1 cellular context compared by ENCODE assay signal in the genomic region with DNA sequence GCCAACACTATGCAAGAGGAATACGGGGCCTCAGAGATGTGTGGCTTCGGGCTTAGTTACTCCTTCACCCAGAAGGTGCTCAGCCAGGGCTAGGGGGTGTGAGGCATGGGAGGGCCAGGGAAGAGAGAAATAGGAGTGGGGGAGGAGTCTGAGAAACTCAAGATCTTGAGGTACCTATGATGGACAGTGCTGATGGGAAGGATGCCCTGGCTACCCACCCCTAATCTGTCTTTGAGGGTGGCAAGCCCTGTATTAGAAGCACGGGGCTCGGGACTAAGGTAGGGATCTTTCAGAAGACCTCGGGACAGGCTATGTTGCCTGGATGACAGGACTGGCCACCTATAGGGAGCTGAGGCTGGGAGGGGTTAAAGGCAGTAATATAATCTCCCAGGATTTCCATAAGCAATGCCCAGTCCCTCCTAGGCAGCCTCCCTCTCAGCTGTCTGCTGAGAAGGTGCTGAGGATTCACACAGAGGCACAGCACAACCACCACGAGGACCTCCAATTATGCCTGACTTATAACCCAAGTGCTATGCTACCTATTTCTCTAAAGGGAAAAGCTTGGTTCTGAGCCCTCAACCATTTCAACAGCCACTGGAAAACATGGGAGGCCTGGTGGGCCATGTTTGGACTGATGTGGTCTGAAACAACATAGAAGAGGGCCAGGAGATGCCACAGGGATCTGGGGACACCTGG.
A peak's percentile ranks its signal among the peaks of the same experiment; 100 is the strongest.
TF ChIP-seq lines count a peak whose summit lies in the region.

No MANE protein-coding gene starts in this region.

TF ChIP-seq in K562, 482 proteins besides CTCF, POLR2A, EP300 and RAD21:
- TF ChIP-seq KAT7 (CRISPR knock-in tag; IDR thresholded peaks at IDR 0.05; ENCODE audit: borderline replicate concordance) (no peak), CBX1 (IDR thresholded peaks at IDR 0.05; ENCODE audit: low read depth) (0 out of 2 replicates have a peak, but pooled peaks have one; percentile 19), POLR2G (IDR thresholded peaks at IDR 0.05; ENCODE audit: low read depth, low read length) (no peak; the same call in 1 of the 2 replicates), GTF2A2 (tag; IDR thresholded peaks at IDR 0.05) (no peak), POU5F1 (IDR thresholded peaks at IDR 0.05; ENCODE audit: borderline replicate concordance, low read depth, low read length, partially characterized antibody) (no peak), PTRF (tag; IDR thresholded peaks at IDR 0.05) (no peak), CREBBP (IDR thresholded peaks at IDR 0.05; ENCODE audit: low read depth, low read length) (no peak), MYC (IDR thresholded peaks at IDR 0.05; ENCODE audit: low read depth, low read length) (no peak), MYC (CRISPR knock-in tag; IDR thresholded peaks at IDR 0.05; ENCODE audit: borderline replicate concordance, low read depth) (0 out of 2 replicates have a peak, but pooled peaks have one; percentile 17), CLOCK (CRISPR knock-in tag; IDR thresholded peaks at IDR 0.05; ENCODE audit: borderline replicate concordance) (no peak), POLR2B (IDR thresholded peaks at IDR 0.05; ENCODE audit: low read depth, partially characterized antibody) (peak; percentile 52), SLC30A9 (CRISPR knock-in tag; IDR thresholded peaks at IDR 0.05) (no peak), IRF2 (CRISPR knock-in tag; IDR thresholded peaks at IDR 0.05) (no peak), PML (IDR thresholded peaks at IDR 0.05; ENCODE audit: low read length) (peak; percentile 16; the same call in 1 of the 2 replicates), KDM5B (IDR thresholded peaks at IDR 0.05; ENCODE audit: insufficient replicate concordance, low read depth, low read length) (no peak), RBM39 (optimal IDR thresholded peaks at IDR 0.05; ENCODE audit: low read depth, low read length) (no peak), RBM25 (IDR thresholded peaks at IDR 0.05; ENCODE audit: low read depth, low read length, severe bottlenecking) (no peak), SIRT6 (IDR thresholded peaks at IDR 0.05; ENCODE audit: low read depth, low read length) (no peak), PYGO2 (tag; IDR thresholded peaks at IDR 0.05) (no peak), ZNF609 (CRISPR knock-in tag; IDR thresholded peaks at IDR 0.05; ENCODE audit: borderline replicate concordance) (no peak), IFI16 (CRISPR knock-in tag; IDR thresholded peaks at IDR 0.05) (no peak), SAFB (IDR thresholded peaks at IDR 0.05; ENCODE audit: borderline replicate concordance, low read depth, low read length) (no peak), SNAPC5 (CRISPR knock-in tag; IDR thresholded peaks at IDR 0.05) (no peak), POLR2AphosphoS2 (IDR thresholded peaks at IDR 0.05; ENCODE audit: low read length) (peak; percentile 94), HMGN3 (IDR thresholded peaks at IDR 0.05; ENCODE audit: borderline replicate concordance, extremely low read depth, insufficient read length, low read depth, low read length) (peak; percentile 44), ZNF347 (CRISPR knock-in tag; IDR thresholded peaks at IDR 0.05; ENCODE audit: low read depth) (no peak), HIVEP1 (CRISPR knock-in tag; IDR thresholded peaks at IDR 0.05) (no peak)
- TF ChIP-seq, protein P1, sequence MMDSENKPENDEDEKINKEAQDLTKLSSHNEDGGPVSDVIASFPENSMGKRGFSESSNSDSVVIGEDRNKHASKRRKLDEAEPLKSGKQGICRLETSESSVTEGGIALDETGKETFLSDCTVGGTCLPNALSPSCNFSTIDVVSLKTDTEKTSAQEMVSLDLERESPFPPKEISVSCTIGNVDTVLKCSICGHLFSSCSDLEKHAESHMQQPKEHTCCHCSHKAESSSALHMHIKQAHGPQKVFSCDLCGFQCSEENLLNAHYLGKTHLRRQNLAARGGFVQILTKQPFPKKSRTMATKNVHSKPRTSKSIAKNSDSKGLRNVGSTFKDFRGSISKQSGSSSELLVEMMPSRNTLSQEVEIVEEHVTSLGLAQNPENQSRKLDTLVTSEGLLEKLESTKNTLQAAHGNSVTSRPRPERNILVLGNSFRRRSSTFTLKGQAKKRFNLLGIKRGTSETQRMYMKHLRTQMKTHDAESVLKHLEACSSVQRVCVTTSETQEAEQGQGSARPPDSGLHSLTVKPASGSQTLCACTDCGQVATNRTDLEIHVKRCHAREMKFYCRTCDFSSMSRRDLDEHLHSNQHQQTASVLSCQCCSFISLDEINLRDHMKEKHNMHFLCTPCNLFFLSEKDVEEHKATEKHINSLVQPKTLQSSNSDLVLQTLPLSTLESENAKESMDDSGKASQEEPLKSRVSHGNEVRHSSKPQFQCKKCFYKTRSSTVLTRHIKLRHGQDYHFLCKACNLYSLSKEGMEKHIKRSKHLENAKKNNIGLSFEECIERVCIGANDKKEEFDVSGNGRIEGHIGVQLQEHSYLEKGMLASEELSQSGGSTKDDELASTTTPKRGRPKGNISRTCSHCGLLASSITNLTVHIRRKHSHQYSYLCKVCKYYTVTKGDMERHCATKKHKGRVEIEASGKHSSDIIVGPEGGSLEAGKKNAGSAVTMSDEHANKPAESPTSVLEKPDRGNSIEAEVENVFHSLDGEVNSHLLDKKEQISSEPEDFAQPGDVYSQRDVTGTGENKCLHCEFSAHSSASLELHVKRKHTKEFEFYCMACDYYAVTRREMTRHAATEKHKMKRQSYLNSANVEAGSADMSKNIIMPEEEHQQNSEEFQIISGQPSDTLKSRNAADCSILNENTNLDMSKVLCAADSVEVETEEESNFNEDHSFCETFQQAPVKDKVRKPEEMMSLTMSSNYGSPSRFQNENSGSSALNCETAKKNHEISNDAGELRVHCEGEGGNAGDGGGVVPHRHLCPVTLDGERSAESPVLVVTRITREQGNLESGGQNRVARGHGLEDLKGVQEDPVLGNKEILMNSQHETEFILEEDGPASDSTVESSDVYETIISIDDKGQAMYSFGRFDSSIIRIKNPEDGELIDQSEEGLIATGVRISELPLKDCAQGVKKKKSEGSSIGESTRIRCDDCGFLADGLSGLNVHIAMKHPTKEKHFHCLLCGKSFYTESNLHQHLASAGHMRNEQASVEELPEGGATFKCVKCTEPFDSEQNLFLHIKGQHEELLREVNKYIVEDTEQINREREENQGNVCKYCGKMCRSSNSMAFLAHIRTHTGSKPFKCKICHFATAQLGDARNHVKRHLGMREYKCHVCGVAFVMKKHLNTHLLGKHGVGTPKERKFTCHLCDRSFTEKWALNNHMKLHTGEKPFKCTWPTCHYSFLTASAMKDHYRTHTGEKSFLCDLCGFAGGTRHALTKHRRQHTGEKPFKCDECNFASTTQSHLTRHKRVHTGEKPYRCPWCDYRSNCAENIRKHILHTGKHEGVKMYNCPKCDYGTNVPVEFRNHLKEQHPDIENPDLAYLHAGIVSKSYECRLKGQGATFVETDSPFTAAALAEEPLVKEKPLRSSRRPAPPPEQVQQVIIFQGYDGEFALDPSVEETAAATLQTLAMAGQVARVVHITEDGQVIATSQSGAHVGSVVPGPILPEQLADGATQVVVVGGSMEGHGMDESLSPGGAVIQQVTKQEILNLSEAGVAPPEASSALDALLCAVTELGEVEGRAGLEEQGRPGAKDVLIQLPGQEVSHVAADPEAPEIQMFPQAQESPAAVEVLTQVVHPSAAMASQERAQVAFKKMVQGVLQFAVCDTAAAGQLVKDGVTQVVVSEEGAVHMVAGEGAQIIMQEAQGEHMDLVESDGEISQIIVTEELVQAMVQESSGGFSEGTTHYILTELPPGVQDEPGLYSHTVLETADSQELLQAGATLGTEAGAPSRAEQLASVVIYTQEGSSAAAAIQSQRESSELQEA (IDR thresholded peaks at IDR 0.05; ENCODE audit: low read depth) = no peak
- TF ChIP-seq, protein P2, sequence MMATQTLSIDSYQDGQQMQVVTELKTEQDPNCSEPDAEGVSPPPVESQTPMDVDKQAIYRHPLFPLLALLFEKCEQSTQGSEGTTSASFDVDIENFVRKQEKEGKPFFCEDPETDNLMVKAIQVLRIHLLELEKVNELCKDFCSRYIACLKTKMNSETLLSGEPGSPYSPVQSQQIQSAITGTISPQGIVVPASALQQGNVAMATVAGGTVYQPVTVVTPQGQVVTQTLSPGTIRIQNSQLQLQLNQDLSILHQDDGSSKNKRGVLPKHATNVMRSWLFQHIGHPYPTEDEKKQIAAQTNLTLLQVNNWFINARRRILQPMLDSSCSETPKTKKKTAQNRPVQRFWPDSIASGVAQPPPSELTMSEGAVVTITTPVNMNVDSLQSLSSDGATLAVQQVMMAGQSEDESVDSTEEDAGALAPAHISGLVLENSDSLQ (IDR thresholded peaks at IDR 0.05) = peak; percentile 73
